In genomic region chrX:151228935-151229334, GRCh38 we compare ENCODE assay signal across 24 cellular contexts. TPM values are rescaled to one million over a fixed set of nuclear protein-coding genes. Genes with fewer than 3 reads are reported as not detected.
DNase-seq lines count a peak whose midpoint lies in the region; ATAC-seq, FAIRE-seq and TF ChIP-seq lines count a peak whose summit lies in the region.
"Had no signal": no experiment of that assay in that cellular context is flagged by ENCODE, and none has a peak within 500 bp of the region (broad histone marks: within the 10 kb centered on the region; RNA-seq: fewer than 3 reads in every experiment).

No MANE protein-coding gene starts in this region.

- no peak overlapping the region for H3K27ac Mint-ChIP-seq in neural progenitor cell
- H3K27ac Mint-ChIP-seq: CD4-positive, alpha-beta memory T cell; HFFc6 had no signal

- peaks cover 8% of the 10 kb centered on the region for H3K9me3 Mint-ChIP-seq in neural progenitor cell

- H4K20me1 ChIP-seq in keratinocyte (ENCODE audit: control insufficient read depth, extremely low read depth, insufficient read depth, low read length) (no peaks in the 10 kb centered on the region), neural progenitor cell (ENCODE audit: low read depth) (no peaks in the 10 kb centered on the region)

- H3K4me2 ChIP-seq in keratinocyte (ENCODE audit: control insufficient read depth, extremely low read depth, insufficient read depth, low read depth, low read length) (no peak overlapping the region), neural progenitor cell (no peak overlapping the region)

- H3K4me3 Mint-ChIP-seq in neural progenitor cell = no peak overlapping the region
- H3K4me3 Mint-ChIP-seq: HFFc6 had no signal

- POLR2A ChIA-PET in RWPE1 (lab: Yijun Ruan, JAX; ENCODE audit: low non-redundant PET) = no interaction called here

- H3K36me3 Mint-ChIP-seq in neural progenitor cell = no peaks in the 10 kb centered on the region
- H3K36me3 Mint-ChIP-seq: CD4-positive, alpha-beta memory T cell had no signal

- no peak overlapping the region for H3K9ac ChIP-seq in keratinocyte (ENCODE audit: control insufficient read depth, extremely low read depth, insufficient read depth, low read length)
- no peak overlapping the region for H3K9ac ChIP-seq in neural progenitor cell

- H2AFZ ChIP-seq in keratinocyte (ENCODE audit: control insufficient read depth, low read length) (no peak overlapping the region), neural progenitor cell (replicated peaks) (no peak overlapping the region)

- no peaks in the 10 kb centered on the region for H3F3A ChIP-seq in neural progenitor cell (ENCODE audit: low read depth)

- ATAC-seq in RWPE2 (ENCODE audit: low read depth) = peak; percentile 84

- FAIRE-seq in keratinocyte (lab: Jason Lieb, UNC) = peak; percentile 20
- FAIRE-seq: GM12891, GM18507, H54 had no signal

- no peaks in the 10 kb centered on the region for H3K36me3 ChIP-seq in RWPE2 (ENCODE audit: low read depth)
- no peaks in the 10 kb centered on the region for H3K36me3 ChIP-seq in keratinocyte (ENCODE audit: control insufficient read depth in 2 of 2, extremely low read depth in 1 of 2, insufficient read depth in 2 of 2, low read length in 2 of 2)
- H3K36me3 ChIP-seq in neural progenitor cell = no peaks in the 10 kb centered on the region
- H3K36me3 ChIP-seq: HAP-1 had no signal

- H3K4me1 Mint-ChIP-seq in neural progenitor cell = no peaks in the 10 kb centered on the region
- H3K4me1 Mint-ChIP-seq: CD4-positive, alpha-beta memory T cell had no signal

- H3K4me3 ChIP-seq in RWPE2 (ENCODE audit: severe bottlenecking) (no peak overlapping the region), epithelial cell of esophagus (ENCODE audit: low read length) (no peak overlapping the region), keratinocyte (ENCODE audit: control insufficient read depth in 2 of 3, extremely low read depth in 1 of 3, insufficient read depth in 2 of 3, low read depth in 1 of 3, low read length in 3 of 3) (no peak overlapping the region), neural progenitor cell (no peak overlapping the region)
- H3K4me3 ChIP-seq: HAP-1 had no signal

- H3K79me2 ChIP-seq in keratinocyte (ENCODE audit: control insufficient read depth, insufficient read depth, low read length) (no peaks in the 10 kb centered on the region), neural progenitor cell (ENCODE audit: low read depth) (no peaks in the 10 kb centered on the region)

- H3K9me1 ChIP-seq in keratinocyte (ENCODE audit: control insufficient read depth, extremely low read depth, insufficient read depth, low read length) = no peaks in the 10 kb centered on the region

- no peak for TF ChIP-seq CTCF in RWPE1 (conservative IDR thresholded peaks at IDR 0.05; ENCODE audit: low read depth)
- no peak for TF ChIP-seq CTCF in RWPE2 (IDR thresholded peaks at IDR 0.05; ENCODE audit: poor library complexity, severe bottlenecking)
- no peak for TF ChIP-seq CTCF in epithelial cell of esophagus (IDR thresholded peaks at IDR 0.05; ENCODE audit: insufficient read depth, low read depth, low read length, missing control alignments)
- TF ChIP-seq CTCF in keratinocyte (optimal IDR thresholded peaks at IDR 0.05 in 1 of 3, IDR thresholded peaks at IDR 0.05 in 1 of 3, conservative IDR thresholded peaks at IDR 0.05 in 1 of 3; ENCODE audit: extremely low read depth in 1 of 3, insufficient read depth in 2 of 3, low read length in 3 of 3) = no peak
- TF ChIP-seq CTCF in neural progenitor cell (IDR thresholded peaks at IDR 0.05) = no peak

- H3K27me3 ChIP-seq in RWPE2 (ENCODE audit: insufficient read depth, poor library complexity, severe bottlenecking) (no peaks in the 10 kb centered on the region), keratinocyte (ENCODE audit: control insufficient read depth, extremely low read depth, insufficient read depth, low read length) (no peaks in the 10 kb centered on the region), neural progenitor cell (peaks cover 25% of the 10 kb centered on the region)

- H3K27ac ChIP-seq in RWPE1 (no peak overlapping the region), RWPE2 (ENCODE audit: poor library complexity, severe bottlenecking) (peak overlapping the region; percentile 21), keratinocyte (ENCODE audit: control insufficient read depth, insufficient read depth, low read length) (no peak overlapping the region), neural progenitor cell (no peak overlapping the region)

- no peaks in the 10 kb centered on the region for H3K9me3 ChIP-seq in RWPE2 (ENCODE audit: severe bottlenecking)
- no peaks in the 10 kb centered on the region for H3K9me3 ChIP-seq in keratinocyte (ENCODE audit: control insufficient read depth, low read depth, low read length)
- no peaks in the 10 kb centered on the region for H3K9me3 ChIP-seq in neural progenitor cell (ENCODE audit: low read depth)
- H3K9me3 ChIP-seq: HAP-1 had no signal

- dilution Hi-C loops in keratinocyte (cut with MboI; ENCODE audit: extremely low pct_ligation_motif_present, low sequenced_read_pairs) = no loop called here

- CTCF ChIA-PET in RWPE1 (lab: Yijun Ruan, JAX) = no interaction called here

- peaks cover 17% of the 10 kb centered on the region for H3K4me1 ChIP-seq in RWPE2 (ENCODE audit: insufficient read depth, poor library complexity, severe bottlenecking)
- H3K4me1 ChIP-seq in keratinocyte (ENCODE audit: control insufficient read depth, extremely low read depth, insufficient read depth, low read length) = peaks cover 8% of the 10 kb centered on the region
- no peaks in the 10 kb centered on the region for H3K4me1 ChIP-seq in neural progenitor cell
- H3K4me1 ChIP-seq: HAP-1 had no signal

- peaks cover 2% of the 10 kb centered on the region for H3K27me3 Mint-ChIP-seq in neural progenitor cell (ENCODE audit: insufficient read depth, low read depth)

- DNase-seq in RWPE1 (ENCODE audit: low spot score) = peak; percentile 13
- DNase-seq in RWPE2 (ENCODE audit: low spot score) = no peak
- peak; percentile 7 for DNase-seq in epithelial cell of esophagus (ENCODE audit: low read depth)
- peak; percentile 70 for DNase-seq in keratinocyte (ENCODE audit: low read depth, low spot score)
- no peak for DNase-seq in NCI-H82 treated with DMSO at 0.1 percent for 48 hours (lab: John Stamatoyannopoulos, UW; ENCODE audit: unreplicated experiment)
- no peak for DNase-seq in neural progenitor cell (ENCODE audit: low spot score)
- DNase-seq: C1 segment of cervical spinal cord; Calu3; CD4-positive, alpha-beta memory T cell; COR-L47; DMS53; DMS79 treated with DMSO at 0.1 percent for 48 hours; GF-D8; GOT3; HFFc6 had no signal

RNA-seq across cellular contexts. Expression of gene GPR50, which starts 52.6 kb away (rescaled TPM):
- not detected in 3 replicates for polyA plus RNA-seq in keratinocyte
- not detected for polyA plus RNA-seq in keratinocyte (2011; ENCODE audit: low read depth)
- not detected in 2 replicates for polyA plus RNA-seq in keratinocyte (2011; cell fraction: cytosol; rRNA removed)
- not detected in 2 replicates for polyA plus RNA-seq in keratinocyte (2011; cell fraction: nucleus; rRNA removed)
- polyA plus RNA-seq in keratinocyte (2012; ENCODE audit: low replicate concordance) = not detected in 2 replicates
- not detected in 3 replicates for polyA minus RNA-seq in keratinocyte
- polyA minus RNA-seq in keratinocyte (2011; cell fraction: cytosol; rRNA and poly(A)+ RNA removed) = not detected
- polyA minus RNA-seq in keratinocyte (2011; cell fraction: nucleus; rRNA and poly(A)+ RNA removed) = not detected in 2 replicates
- total RNA-seq in neural progenitor cell (ENCODE audit: low replicate concordance) = 0.47 and 2.2 TPM in 2 replicates
- total RNA-seq: A172; A673; Calu3; CD4-positive, alpha-beta memory T cell; Daoy; G401; HFFc6 had no signal
- polyA plus RNA-seq: BJ; CD4-positive, alpha-beta memory T cell had no signal

Comparison
In these comparisons a context has a peak if more than half of its experiments do, and no peak if none do; other contexts are left out.
1. DNase-seq: peak in RWPE1 (single experiment), epithelial cell of esophagus (single experiment) and keratinocyte (single experiment); none in RWPE2 (single experiment), NCI-H82 treated with DMSO at 0.1 percent for 48 hours (single experiment) and neural progenitor cell (single experiment).